1 cellular context compared by ENCODE assay signal in the genomic region with DNA sequence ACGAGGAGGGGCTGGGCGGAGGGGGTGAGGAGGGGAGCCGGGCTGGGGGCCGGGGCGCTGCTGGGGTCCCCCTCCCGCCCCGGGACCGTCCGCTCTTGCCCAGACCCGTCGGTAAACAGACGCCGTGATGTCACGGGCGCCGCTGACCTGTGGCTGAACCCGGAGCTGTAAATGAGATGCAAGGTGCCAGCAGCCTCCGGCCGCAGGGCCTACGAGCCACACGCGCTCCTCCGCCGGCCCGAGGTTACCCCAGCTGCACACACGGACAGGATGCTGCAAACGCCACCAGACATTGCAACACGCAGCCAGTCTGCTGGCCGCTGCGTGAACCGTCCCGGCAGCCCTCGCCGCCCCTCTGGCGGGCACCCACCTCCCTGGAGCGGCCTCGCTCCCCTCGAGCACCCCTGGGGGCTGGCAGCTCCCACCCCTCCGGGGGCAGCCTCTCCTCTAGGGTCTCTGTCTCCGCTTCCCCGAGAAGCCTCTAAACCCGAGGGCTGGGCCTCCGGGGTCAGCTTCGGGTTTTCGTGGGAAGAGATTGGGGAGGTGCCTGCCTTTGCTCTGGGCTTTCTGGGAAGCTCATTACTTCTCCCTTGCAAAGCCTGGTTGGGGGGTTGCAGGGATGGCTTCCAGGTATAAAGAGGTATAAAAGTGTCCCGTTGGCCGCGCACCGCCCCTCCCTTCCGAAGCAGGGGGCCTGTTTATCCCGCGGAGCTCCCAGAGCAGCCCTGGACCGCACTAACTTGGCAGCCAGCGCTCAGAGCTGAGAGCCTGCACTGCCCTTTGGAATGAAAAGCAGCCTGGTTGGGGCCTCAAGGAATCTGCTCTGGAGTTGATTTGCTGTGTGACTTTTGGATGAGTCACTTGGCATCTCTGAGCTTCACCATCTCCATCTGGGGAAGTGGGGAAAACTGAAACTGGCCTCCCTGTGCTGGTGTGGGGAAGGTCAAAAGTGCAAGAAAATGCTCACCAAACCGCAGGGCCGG.
TF ChIP-seq lines count a peak whose summit lies in the region.

No MANE protein-coding gene starts in this region.

TF ChIP-seq in GM12878, 131 proteins besides CTCF, POLR2A, EP300 and RAD21 (continued from another document):
- TF ChIP-seq, protein P1, sequence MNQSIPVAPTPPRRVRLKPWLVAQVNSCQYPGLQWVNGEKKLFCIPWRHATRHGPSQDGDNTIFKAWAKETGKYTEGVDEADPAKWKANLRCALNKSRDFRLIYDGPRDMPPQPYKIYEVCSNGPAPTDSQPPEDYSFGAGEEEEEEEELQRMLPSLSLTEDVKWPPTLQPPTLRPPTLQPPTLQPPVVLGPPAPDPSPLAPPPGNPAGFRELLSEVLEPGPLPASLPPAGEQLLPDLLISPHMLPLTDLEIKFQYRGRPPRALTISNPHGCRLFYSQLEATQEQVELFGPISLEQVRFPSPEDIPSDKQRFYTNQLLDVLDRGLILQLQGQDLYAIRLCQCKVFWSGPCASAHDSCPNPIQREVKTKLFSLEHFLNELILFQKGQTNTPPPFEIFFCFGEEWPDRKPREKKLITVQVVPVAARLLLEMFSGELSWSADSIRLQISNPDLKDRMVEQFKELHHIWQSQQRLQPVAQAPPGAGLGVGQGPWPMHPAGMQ (IDR thresholded peaks at IDR 0.05; ENCODE audit: borderline replicate concordance) = no peak
- no peak for TF ChIP-seq CBX5 (IDR thresholded peaks at IDR 0.05; ENCODE audit: low read depth)
- TF ChIP-seq MXI1 (IDR thresholded peaks at IDR 0.05; ENCODE audit: low read depth, low read length) = peak; percentile 15; the same call in 1 of the 2 replicates
- no peak for TF ChIP-seq PAX8 (IDR thresholded peaks at IDR 0.05)
- no peak for TF ChIP-seq TARDBP (IDR thresholded peaks at IDR 0.05; ENCODE audit: borderline replicate concordance)
- peak; percentile 58 for TF ChIP-seq IKZF1 (conservative IDR thresholded peaks at IDR 0.05)
- TF ChIP-seq, protein P2, sequence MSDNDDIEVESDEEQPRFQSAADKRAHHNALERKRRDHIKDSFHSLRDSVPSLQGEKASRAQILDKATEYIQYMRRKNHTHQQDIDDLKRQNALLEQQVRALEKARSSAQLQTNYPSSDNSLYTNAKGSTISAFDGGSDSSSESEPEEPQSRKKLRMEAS (IDR thresholded peaks at IDR 0.05; ENCODE audit: low read depth, low read length) = no peak
- 0 out of 2 replicates have a peak, but pooled peaks have one; percentile 47 for TF ChIP-seq NR2F1 (conservative IDR thresholded peaks at IDR 0.05)
- TF ChIP-seq WRNIP1 (IDR thresholded peaks at IDR 0.05; ENCODE audit: borderline replicate concordance, low read depth, low read length) = no peak
- TF ChIP-seq DPF2 (IDR thresholded peaks at IDR 0.05) = peak; percentile 58; the same call in 1 of the 2 replicates
- TF ChIP-seq BHLHE40 (IDR thresholded peaks at IDR 0.05; ENCODE audit: borderline replicate concordance in 1 of 2, low read depth in 2 of 2, low read length in 1 of 2) = peak in 1 of 2 experiments; percentile 81; a peak in 2 of 4 replicates
- TF ChIP-seq ATF2 (IDR thresholded peaks at IDR 0.05; ENCODE audit: low read length) = no peak
- peak; percentile 69 for TF ChIP-seq GATAD2B (conservative IDR thresholded peaks at IDR 0.05; ENCODE audit: low read depth)
- no peak for TF ChIP-seq ZNF622 (IDR thresholded peaks at IDR 0.05)
- no peak for TF ChIP-seq HDGF (IDR thresholded peaks at IDR 0.05)
- TF ChIP-seq YY1 (IDR thresholded peaks at IDR 0.05; ENCODE audit: low read depth, low read length) = no peak
